Comparison of ENCODE assay signal across 11 cellular contexts in genomic region chr5:33641722-33642505, GRCh38.
DNase-seq lines count a peak whose midpoint lies in the region; ATAC-seq and TF ChIP-seq lines count a peak whose summit lies in the region.
"Had no signal": no experiment of that assay in that cellular context is flagged by ENCODE, and none has a peak within 500 bp of the region (broad histone marks: within the 10 kb centered on the region; RNA-seq: fewer than 3 reads in every experiment).

No MANE protein-coding gene starts in this region.

- POLR2A ChIA-PET in CD4-positive, alpha-beta memory T cell (lab: Charles Lee; ENCODE audit: partially characterized antibody), result no interaction called here

- no peaks in the 10 kb centered on the region for H3K27me3 ChIP-seq in CD4-positive, alpha-beta memory T cell (ENCODE audit: insufficient read depth, low read length)
- no peaks in the 10 kb centered on the region for H3K27me3 ChIP-seq in foreskin keratinocyte
- H3K27me3 ChIP-seq in endodermal cell (ENCODE audit: control insufficient read depth, insufficient read depth, low read length, poor library complexity, severe bottlenecking), result no peaks in the 10 kb centered on the region
- H3K27me3 ChIP-seq in tibial nerve, result no peaks in the 10 kb centered on the region
- H3K27me3 ChIP-seq: SJCRH30 had no signal

- no peak for TF ChIP-seq EP300 in tibial nerve (IDR thresholded peaks at IDR 0.05)

- TF ChIP-seq CTCF in foreskin keratinocyte (conservative IDR thresholded peaks at IDR 0.05), result no peak
- no peak for TF ChIP-seq CTCF in endodermal cell (conservative IDR thresholded peaks at IDR 0.05)
- no peak for TF ChIP-seq CTCF in tibial nerve (IDR thresholded peaks at IDR 0.05)

- no peak overlapping the region for H3K27ac ChIP-seq in CD4-positive, alpha-beta memory T cell (ENCODE audit: low read depth, low read length)
- no peak overlapping the region for H3K27ac ChIP-seq in foreskin keratinocyte
- no peak overlapping the region for H3K27ac ChIP-seq in endodermal cell (ENCODE audit: low read depth, low read length)
- no peak overlapping the region for H3K27ac ChIP-seq in tibial nerve
- H3K27ac ChIP-seq: SJCRH30 had no signal

- peaks cover 0 to 11% (median 4%) of the 10 kb centered on the region in 8 donors for H3K9me3 Mint-ChIP-seq in CD4-positive, alpha-beta memory T cell
- peaks cover 30% of the 10 kb centered on the region for H3K9me3 Mint-ChIP-seq in endodermal cell

- no peaks in the 10 kb centered on the region for H3K36me3 Mint-ChIP-seq in CD4-positive, alpha-beta memory T cell
- peaks cover 82% of the 10 kb centered on the region for H3K36me3 Mint-ChIP-seq in endodermal cell (ENCODE audit: low read depth)
- H3K36me3 Mint-ChIP-seq: IgD-negative memory B cell had no signal

- peaks cover 4 to 17% (median 10%) of the 10 kb centered on the region in 4 donors for H3K4me1 Mint-ChIP-seq in CD4-positive, alpha-beta memory T cell
- H3K4me1 Mint-ChIP-seq in endodermal cell, result no peaks in the 10 kb centered on the region
- H3K4me1 Mint-ChIP-seq: nephron had no signal

- intact Hi-C loops in CD4-positive, alpha-beta memory T cell (cut with micrococcal nuclease), result no loop called here

- CTCF ChIA-PET in CD4-positive, alpha-beta memory T cell (lab: Charles Lee; ENCODE audit: partially characterized antibody), result no interaction called here

- H3K4me1 ChIP-seq in CD4-positive, alpha-beta memory T cell (ENCODE audit: insufficient read depth, low read length), result no peaks in the 10 kb centered on the region
- H3K4me1 ChIP-seq in foreskin keratinocyte (no peaks in the 10 kb centered on the region), endodermal cell (ENCODE audit: control insufficient read depth, insufficient read depth, low read length) (no peaks in the 10 kb centered on the region), tibial nerve (no peaks in the 10 kb centered on the region)

- no peak for TF ChIP-seq POLR2A in tibial nerve (IDR thresholded peaks at IDR 0.05)

- ATAC-seq in GM21786 (IDR thresholded peaks at IDR 0.05; ENCODE audit: unreplicated experiment) (peak; percentile 78), foreskin keratinocyte (no peak), left lobe of liver (no peak)

- H3K9ac ChIP-seq in endodermal cell (ENCODE audit: extremely low read depth, low read length, poor library complexity, severe bottlenecking), result no peak overlapping the region

- WGBS in endodermal cell (ENCODE audit: insufficient coverage in 1 of 2, insufficient read length in 1 of 2), 2 experiments, result 84 to 91% methylated on average over 8 to 12 of the region's 12 CpGs
- whole genome bisulfite sequencing in tibial nerve, 2 donors, result 67 to 73% methylated on average over 12 of the region's 12 CpGs

- H3K27ac Mint-ChIP-seq in CD4-positive, alpha-beta memory T cell, result peak overlapping the region in 6 of 7 donors; percentile 9 to 81 (median 47)
- H3K27ac Mint-ChIP-seq in endodermal cell, result no peak overlapping the region
- H3K27ac Mint-ChIP-seq: IgD-negative memory B cell, nephron had no signal

- H3K36me3 ChIP-seq in CD4-positive, alpha-beta memory T cell (ENCODE audit: insufficient read depth, low read length), result no peaks in the 10 kb centered on the region
- H3K36me3 ChIP-seq in endodermal cell (ENCODE audit: control insufficient read depth, insufficient read depth, low read length) (peaks cover 28% of the 10 kb centered on the region), tibial nerve (peaks cover 0 to 5% (median 0%) of the 10 kb centered on the region in 3 donors)

- peak; percentile 30 to 61 (median 50) for DNase-seq in CD4-positive, alpha-beta memory T cell
- peak; percentile 34 for DNase-seq in OCI-M1 (lab: John Stamatoyannopoulos, UW)
- peak; percentile 55 to 78 for DNase-seq in foreskin keratinocyte
- no peak for DNase-seq in endodermal cell
- DNase-seq in left lobe of liver (ENCODE audit: low spot score), result no peak
- DNase-seq in NCI-H187 (lab: John Stamatoyannopoulos, UW), result no peak
- no peak for DNase-seq in tibial nerve (ENCODE audit: low spot score in 2 of 2)
- DNase-seq: SJCRH30 had no signal

- peak overlapping the region in 4 of 8 donors; percentile 14 to 55 (median 24) for H3K4me3 Mint-ChIP-seq in CD4-positive, alpha-beta memory T cell
- H3K4me3 Mint-ChIP-seq in endodermal cell, result no peak overlapping the region
- H3K4me3 Mint-ChIP-seq: IgD-negative memory B cell, nephron had no signal

- H3K4me3 ChIP-seq in CD4-positive, alpha-beta memory T cell (ENCODE audit: low read length in 2 of 2), result no peak overlapping the region
- no peak overlapping the region for H3K4me3 ChIP-seq in endodermal cell (ENCODE audit: low read length)
- H3K4me3 ChIP-seq in tibial nerve, result no peak overlapping the region
- H3K4me3 ChIP-seq: SJCRH30 had no signal

- H3K9me3 ChIP-seq in CD4-positive, alpha-beta memory T cell (ENCODE audit: control insufficient read depth in 1 of 2, low read length in 2 of 2), result no peaks in the 10 kb centered on the region
- H3K9me3 ChIP-seq in endodermal cell (ENCODE audit: control insufficient read depth, low read length) (peaks cover 36% of the 10 kb centered on the region), tibial nerve (peaks cover 0 to 21% (median 0%) of the 10 kb centered on the region in 4 donors)

- H3K27me3 Mint-ChIP-seq in CD4-positive, alpha-beta memory T cell, result peaks cover 0 to 2% of the 10 kb centered on the region in 2 donors
- peaks cover 2% of the 10 kb centered on the region for H3K27me3 Mint-ChIP-seq in endodermal cell (ENCODE audit: insufficient read depth)

Comparison
In these comparisons a context has a peak if more than half of its experiments do, and no peak if none do; other contexts are left out.
1. DNase-seq: peak in CD4-positive, alpha-beta memory T cell (5 of 5), OCI-M1 (single experiment) and foreskin keratinocyte (2 of 2); none in endodermal cell (single experiment), left lobe of liver (single experiment), NCI-H187 (0 of 2) and tibial nerve (0 of 2).